In the genomic region with DNA sequence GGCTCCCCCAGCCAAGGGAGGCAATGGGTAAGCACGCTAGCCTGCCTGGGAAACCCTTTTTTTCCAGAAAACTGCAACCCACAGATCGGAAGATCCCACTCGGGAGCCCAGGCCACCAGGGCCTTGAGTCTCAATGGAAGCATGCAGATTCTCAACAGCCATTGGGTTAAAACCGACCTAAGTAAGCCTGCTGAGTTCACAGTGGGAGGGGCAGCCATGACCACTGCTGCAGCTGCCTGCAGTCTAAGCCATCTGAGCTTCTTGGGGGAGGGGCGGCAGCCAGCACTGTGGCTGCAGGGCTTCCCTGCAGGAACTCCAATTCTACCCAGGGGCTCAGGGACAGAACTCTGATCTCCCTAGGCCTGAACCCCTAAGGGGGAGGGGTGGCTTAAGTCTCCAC, we compare ENCODE assay signal across 1 cellular context.
TF ChIP-seq lines count a peak whose summit lies in the region.

No MANE protein-coding gene starts in this region.

TF ChIP-seq in WTC11, 78 proteins besides CTCF, POLR2A, EP300 and RAD21 (continued from another document):
- TF ChIP-seq, protein P1, sequence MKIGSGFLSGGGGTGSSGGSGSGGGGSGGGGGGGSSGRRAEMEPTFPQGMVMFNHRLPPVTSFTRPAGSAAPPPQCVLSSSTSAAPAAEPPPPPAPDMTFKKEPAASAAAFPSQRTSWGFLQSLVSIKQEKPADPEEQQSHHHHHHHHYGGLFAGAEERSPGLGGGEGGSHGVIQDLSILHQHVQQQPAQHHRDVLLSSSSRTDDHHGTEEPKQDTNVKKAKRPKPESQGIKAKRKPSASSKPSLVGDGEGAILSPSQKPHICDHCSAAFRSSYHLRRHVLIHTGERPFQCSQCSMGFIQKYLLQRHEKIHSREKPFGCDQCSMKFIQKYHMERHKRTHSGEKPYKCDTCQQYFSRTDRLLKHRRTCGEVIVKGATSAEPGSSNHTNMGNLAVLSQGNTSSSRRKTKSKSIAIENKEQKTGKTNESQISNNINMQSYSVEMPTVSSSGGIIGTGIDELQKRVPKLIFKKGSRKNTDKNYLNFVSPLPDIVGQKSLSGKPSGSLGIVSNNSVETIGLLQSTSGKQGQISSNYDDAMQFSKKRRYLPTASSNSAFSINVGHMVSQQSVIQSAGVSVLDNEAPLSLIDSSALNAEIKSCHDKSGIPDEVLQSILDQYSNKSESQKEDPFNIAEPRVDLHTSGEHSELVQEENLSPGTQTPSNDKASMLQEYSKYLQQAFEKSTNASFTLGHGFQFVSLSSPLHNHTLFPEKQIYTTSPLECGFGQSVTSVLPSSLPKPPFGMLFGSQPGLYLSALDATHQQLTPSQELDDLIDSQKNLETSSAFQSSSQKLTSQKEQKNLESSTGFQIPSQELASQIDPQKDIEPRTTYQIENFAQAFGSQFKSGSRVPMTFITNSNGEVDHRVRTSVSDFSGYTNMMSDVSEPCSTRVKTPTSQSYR (CRISPR knock-in tag; IDR thresholded peaks at IDR 0.05) = 0 out of 2 replicates have a peak, but pooled peaks have one; percentile 26
- 0 out of 2 replicates have a peak, but pooled peaks have one; percentile 27 for TF ChIP-seq ZBTB21 (CRISPR knock-in tag; IDR thresholded peaks at IDR 0.05; ENCODE audit: borderline replicate concordance)
